ENCODE assay signal across 1 cellular context in genomic region chr11:46695345-46696211, GRCh38.
TF ChIP-seq lines count a peak whose summit lies in the region.

No MANE protein-coding gene starts in this region.

TF ChIP-seq in HepG2, 621 proteins besides CTCF, POLR2A, EP300 and RAD21 (continued from another document and continues in another):
- TF ChIP-seq CERS6 (CRISPR knock-in tag; IDR thresholded peaks at IDR 0.05) (no peak), KLF16 (CRISPR knock-in tag; IDR thresholded peaks at IDR 0.05) (no peak), MEIS2 (CRISPR knock-in tag; IDR thresholded peaks at IDR 0.05) (peak; percentile 66), ZNF558 (CRISPR knock-in tag; IDR thresholded peaks at IDR 0.05; ENCODE audit: borderline replicate concordance) (peak; percentile 89; the same call in 1 of the 2 replicates), HCFC1 (IDR thresholded peaks at IDR 0.05; ENCODE audit: low read depth, low read length) (no peak), PCBP1 (IDR thresholded peaks at IDR 0.05; ENCODE audit: borderline replicate concordance, low read depth, low read length) (no peak), ZNF280B (CRISPR knock-in tag; IDR thresholded peaks at IDR 0.05; ENCODE audit: borderline replicate concordance) (no peak), ZNF232 (CRISPR knock-in tag; IDR thresholded peaks at IDR 0.05; ENCODE audit: borderline replicate concordance) (peak; percentile 97), ZNF282 (IDR thresholded peaks at IDR 0.05; ENCODE audit: partially characterized antibody) (no peak), ZNF644 (CRISPR knock-in tag; IDR thresholded peaks at IDR 0.05; ENCODE audit: low read depth) (peak; percentile 69; the same call in 1 of the 2 replicates), POLR2AphosphoS2 (IDR thresholded peaks at IDR 0.05; ENCODE audit: low read depth, low read length) (no peak), BHLHE40 (IDR thresholded peaks at IDR 0.05; ENCODE audit: low read length) (no peak), PRMT3 (CRISPR knock-in tag; IDR thresholded peaks at IDR 0.05; ENCODE audit: borderline replicate concordance, low read depth) (no peak), SIN3A (IDR thresholded peaks at IDR 0.05; ENCODE audit: borderline replicate concordance, low read depth, low read length) (no peak), ZIK1 (CRISPR knock-in tag; IDR thresholded peaks at IDR 0.05; ENCODE audit: borderline replicate concordance, low read depth) (0 out of 2 replicates have a peak, but pooled peaks have one; percentile 54), SETDB1 (CRISPR knock-in tag; IDR thresholded peaks at IDR 0.05; ENCODE audit: borderline replicate concordance) (no peak), ZNF180 (CRISPR knock-in tag; IDR thresholded peaks at IDR 0.05; ENCODE audit: borderline replicate concordance, low read depth) (peak; percentile 55; the same call in 1 of the 2 replicates), ZNF101 (CRISPR knock-in tag; IDR thresholded peaks at IDR 0.05; ENCODE audit: borderline replicate concordance, low read depth) (no peak), MAFK (conservative IDR thresholded peaks at IDR 0.05 in 1 of 2, IDR thresholded peaks at IDR 0.05 in 1 of 2; ENCODE audit: low read length in 2 of 2) (no peak), SAFB2 (CRISPR knock-in tag; IDR thresholded peaks at IDR 0.05; ENCODE audit: borderline replicate concordance, low read depth) (no peak), ZFP82 (CRISPR knock-in tag; IDR thresholded peaks at IDR 0.05; ENCODE audit: borderline replicate concordance) (0 out of 2 replicates have a peak, but pooled peaks have one; percentile 34), MED1 (CRISPR knock-in tag; IDR thresholded peaks at IDR 0.05) (peak; percentile 91), DMAP1 (CRISPR knock-in tag; IDR thresholded peaks at IDR 0.05) (no peak), USF2 (IDR thresholded peaks at IDR 0.05; ENCODE audit: low read depth, low read length) (no peak), USF2 (CRISPR knock-in tag; IDR thresholded peaks at IDR 0.05; ENCODE audit: borderline replicate concordance) (no peak), MTA3 (CRISPR knock-in tag; IDR thresholded peaks at IDR 0.05) (no peak), ZNF614 (CRISPR knock-in tag; IDR thresholded peaks at IDR 0.05; ENCODE audit: borderline replicate concordance) (peak; percentile 69; the same call in 1 of the 2 replicates), ARID4A (CRISPR knock-in tag; IDR thresholded peaks at IDR 0.05; ENCODE audit: borderline replicate concordance) (peak; percentile 34; the same call in 1 of the 2 replicates), ZNF264 (CRISPR knock-in tag; IDR thresholded peaks at IDR 0.05) (peak; percentile 58; the same call in 1 of the 2 replicates), GRHL1 (CRISPR knock-in tag; conservative IDR thresholded peaks at IDR 0.05) (no peak), SP2 (CRISPR knock-in tag; IDR thresholded peaks at IDR 0.05) (no peak), BORCS8-MEF2B (CRISPR knock-in tag; IDR thresholded peaks at IDR 0.05) (no peak), JARID2 (CRISPR knock-in tag; IDR thresholded peaks at IDR 0.05; ENCODE audit: insufficient replicate concordance) (no peak), TBX3 (IDR thresholded peaks at IDR 0.05; ENCODE audit: borderline replicate concordance) (no peak; the same call in 1 of the 2 replicates), FLYWCH1 (CRISPR knock-in tag; IDR thresholded peaks at IDR 0.05) (no peak), HNRNPK (IDR thresholded peaks at IDR 0.05; ENCODE audit: low read depth, low read length, poor library complexity, severe bottlenecking) (no peak), GPN1 (CRISPR knock-in tag; IDR thresholded peaks at IDR 0.05; ENCODE audit: borderline replicate concordance) (no peak), RFXANK (CRISPR knock-in tag; IDR thresholded peaks at IDR 0.05) (no peak), HNRNPUL1 (IDR thresholded peaks at IDR 0.05; ENCODE audit: low read depth, low read length) (no peak), HMG20B (CRISPR knock-in tag; conservative IDR thresholded peaks at IDR 0.05) (no peak), GLI4 (CRISPR knock-in tag; IDR thresholded peaks at IDR 0.05; ENCODE audit: borderline replicate concordance) (no peak), TRIM24 (CRISPR knock-in tag; IDR thresholded peaks at IDR 0.05) (0 out of 2 replicates have a peak, but pooled peaks have one; percentile 15), KMT2B (CRISPR knock-in tag; IDR thresholded peaks at IDR 0.05) (peak; percentile 56; the same call in 1 of the 2 replicates), MIXL1 (CRISPR knock-in tag; IDR thresholded peaks at IDR 0.05) (peak; percentile 61; the same call in 1 of the 2 replicates), SNAPC5 (CRISPR knock-in tag; IDR thresholded peaks at IDR 0.05; ENCODE audit: borderline replicate concordance) (no peak), ATF6 (CRISPR knock-in tag; conservative IDR thresholded peaks at IDR 0.05) (no peak), ZNF569 (CRISPR knock-in tag; IDR thresholded peaks at IDR 0.05; ENCODE audit: borderline replicate concordance) (no peak), KLF15 (CRISPR knock-in tag; IDR thresholded peaks at IDR 0.05; ENCODE audit: borderline replicate concordance) (no peak), ZNF790 (CRISPR knock-in tag; IDR thresholded peaks at IDR 0.05; ENCODE audit: borderline replicate concordance) (no peak), ZNF563 (CRISPR knock-in tag; IDR thresholded peaks at IDR 0.05) (0 out of 2 replicates have a peak, but pooled peaks have one; percentile 4), ELF1 (CRISPR knock-in tag; IDR thresholded peaks at IDR 0.05) (no peak), DDIT3 (CRISPR knock-in tag; IDR thresholded peaks at IDR 0.05) (no peak), RORA (CRISPR knock-in tag; IDR thresholded peaks at IDR 0.05) (no peak), ZNF326 (CRISPR knock-in tag; IDR thresholded peaks at IDR 0.05; ENCODE audit: borderline replicate concordance) (no peak), STAT5B (CRISPR knock-in tag; IDR thresholded peaks at IDR 0.05) (no peak), CHD4 (IDR thresholded peaks at IDR 0.05; ENCODE audit: borderline replicate concordance, low read length) (no peak), HOXA7 (CRISPR knock-in tag; IDR thresholded peaks at IDR 0.05) (no peak)
